6 cellular contexts compared by ENCODE assay signal in genomic region chr17:39739020-39739884, GRCh38. TPM values are rescaled to one million over a fixed set of nuclear protein-coding genes. Genes with fewer than 3 reads are reported as not detected.
DNase-seq lines count a peak whose midpoint lies in the region; ATAC-seq and TF ChIP-seq lines count a peak whose summit lies in the region.

No MANE protein-coding gene starts in this region.

- no peak for TF ChIP-seq CTCF in WERI-Rb-1 (IDR thresholded peaks at IDR 0.05; ENCODE audit: low read depth, low read length)

- no peak for ATAC-seq in activated T-helper 17 cell treated with anti-CD3 and anti-CD28 coated beads, Interleukin-2, amount 50 U/mL, for 72 hours (replicated peaks)
- no peak for ATAC-seq in HG03045 (IDR thresholded peaks at IDR 0.05; ENCODE audit: unreplicated experiment)

- peaks cover 11% of the 10 kb centered on the region for H3K27me3 Mint-ChIP-seq in activated T-helper 17 cell treated with anti-CD3 and anti-CD28 coated beads, Interleukin-2, amount 50 U/mL, for 72 hours

- peak overlapping the region; percentile 80 to 85 for H3K9ac ChIP-seq in mucosa of rectum (ENCODE audit: low read depth in 1 of 2, low read length in 2 of 2)

- no peaks in the 10 kb centered on the region for H3K36me3 Mint-ChIP-seq in activated T-helper 17 cell treated with anti-CD3 and anti-CD28 coated beads, Interleukin-2, amount 50 U/mL, for 72 hours (ENCODE audit: low read depth)

- no peaks in the 10 kb centered on the region for H3K9me3 Mint-ChIP-seq in activated T-helper 17 cell treated with anti-CD3 and anti-CD28 coated beads, Interleukin-2, amount 50 U/mL, for 72 hours

- H3K4me3 ChIP-seq in mucosa of rectum (ENCODE audit: low read length in 2 of 2) = peak overlapping the region; percentile 71 to 81
- no peak overlapping the region for H3K4me3 ChIP-seq in WERI-Rb-1 (ENCODE audit: low read depth, low read length)

- H3K4me1 Mint-ChIP-seq in activated T-helper 17 cell treated with anti-CD3 and anti-CD28 coated beads, Interleukin-2, amount 50 U/mL, for 72 hours = peaks cover 5% of the 10 kb centered on the region

- H3K27ac ChIP-seq in mucosa of rectum (ENCODE audit: low read depth in 2 of 2, low read length in 2 of 2) (peak overlapping the region; percentile 94 to 95), WERI-Rb-1 (no peak overlapping the region; the same call in 1 of the 2 replicates)

- H3K9me3 ChIP-seq in mucosa of rectum (ENCODE audit: control insufficient read depth in 2 of 2, low read length in 2 of 2) (no peaks in the 10 kb centered on the region), WERI-Rb-1 (ENCODE audit: severe bottlenecking) (no peaks in the 10 kb centered on the region)

- DNase-seq in HPDE6-E6E7 (ENCODE audit: extremely low spot score) = peak; percentile 87
- DNase-seq in GOT3 (lab: John Stamatoyannopoulos, UW) = no peak
- DNase-seq in WERI-Rb-1 = no peak

- H3K27me3 ChIP-seq in mucosa of rectum (ENCODE audit: control insufficient read depth in 2 of 2, insufficient read depth in 2 of 2, low read length in 2 of 2) = peaks cover 0 to 14% of the 10 kb centered on the region in 2 donors
- no peaks in the 10 kb centered on the region for H3K27me3 ChIP-seq in WERI-Rb-1 (ENCODE audit: insufficient read depth, low read depth, severe bottlenecking)

- H3K36me3 ChIP-seq in mucosa of rectum (ENCODE audit: control insufficient read depth in 2 of 2, insufficient read depth in 2 of 2, low read length in 2 of 2) (peaks cover 5 to 11% of the 10 kb centered on the region in 2 donors), WERI-Rb-1 (no peaks in the 10 kb centered on the region)

- H3K4me3 Mint-ChIP-seq in activated T-helper 17 cell treated with anti-CD3 and anti-CD28 coated beads, Interleukin-2, amount 50 U/mL, for 72 hours = peak overlapping the region; percentile 52

- no peak overlapping the region for H3K27ac Mint-ChIP-seq in activated T-helper 17 cell treated with anti-CD3 and anti-CD28 coated beads, Interleukin-2, amount 50 U/mL, for 72 hours

- H3K4me1 ChIP-seq in mucosa of rectum (ENCODE audit: control insufficient read depth in 2 of 2, insufficient read depth in 2 of 2, low read length in 2 of 2) = peaks cover 17 to 34% of the 10 kb centered on the region in 2 donors

RNA-seq across cellular contexts. Expression of gene GRB7, which starts 1.5 kb away (rescaled TPM):
- total RNA-seq in activated T-helper 17 cell treated with anti-CD3 and anti-CD28 coated beads, Interleukin-2, amount 50 U/mL, for 72 hours = under 1 TPM in 1 of 2 donors, not detected in 1; 0.40 TPM

RNA-seq across cellular contexts. Expression of gene MIEN1, which starts 8.9 kb away (rescaled TPM):
- 10 to 100 TPM; 24.6 to 45.2 TPM for total RNA-seq in activated T-helper 17 cell treated with anti-CD3 and anti-CD28 coated beads, Interleukin-2, amount 50 U/mL, for 72 hours

RNA-seq across cellular contexts. Expression of gene ERBB2, which starts 39.4 kb away (rescaled TPM):
- 1 to 10 TPM; 3.4 to 5.9 TPM for total RNA-seq in activated T-helper 17 cell treated with anti-CD3 and anti-CD28 coated beads, Interleukin-2, amount 50 U/mL, for 72 hours

RNA-seq across cellular contexts. Expression of gene PGAP3, which starts 51.4 kb away (rescaled TPM):
- 10 to 100 TPM in 1 of 2 donors, 1 to 10 TPM in 1; 5.9 to 14.8 TPM for total RNA-seq in activated T-helper 17 cell treated with anti-CD3 and anti-CD28 coated beads, Interleukin-2, amount 50 U/mL, for 72 hours
